28 cellular contexts compared by ENCODE assay signal in the genomic region with DNA sequence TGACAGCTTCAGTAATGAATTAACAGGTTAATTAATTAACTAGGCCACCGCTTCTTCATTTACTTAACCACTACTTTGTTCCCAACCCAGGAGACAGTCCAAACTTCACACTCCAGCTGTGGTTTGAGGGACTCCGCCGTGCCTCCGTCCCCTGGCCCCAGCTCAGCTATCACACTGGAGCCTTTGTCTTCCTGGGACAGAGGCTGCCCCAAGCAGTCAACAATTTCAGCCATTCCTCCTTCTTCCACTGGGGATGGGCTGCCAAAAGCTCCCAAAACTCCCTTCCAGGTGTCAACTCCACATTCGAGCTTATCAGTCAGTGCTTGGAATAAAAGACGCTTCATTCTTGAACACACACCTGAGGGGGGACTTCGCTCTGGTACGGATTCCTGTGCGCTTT.
DNase-seq lines count a peak whose midpoint lies in the region; ATAC-seq, FAIRE-seq and TF ChIP-seq lines count a peak whose summit lies in the region.
"Had no signal": no experiment of that assay in that cellular context is flagged by ENCODE, and none has a peak within 500 bp of the region (broad histone marks: within the 10 kb centered on the region; RNA-seq: fewer than 3 reads in every experiment).

No MANE protein-coding gene starts in this region.

- intact Hi-C loops in breast epithelium (cut with DNase I; ENCODE audit: low total_unique reads) (no loop called here), MCF 10A (cut with micrococcal nuclease) (no loop called here), pancreas (cut with DNase I) (no loop called here)

- TF ChIP-seq CTCF in breast epithelium (IDR thresholded peaks at IDR 0.05) (no peak), MCF 10A (IDR thresholded peaks at IDR 0.05; ENCODE audit: unreplicated experiment) (no peak), foreskin keratinocyte (conservative IDR thresholded peaks at IDR 0.05) (no peak), pancreas (IDR thresholded peaks at IDR 0.05) (no peak), type B pancreatic cell (conservative IDR thresholded peaks at IDR 0.05) (peak; percentile 47)

- H3K27me3 ChIP-seq in breast epithelium (no peaks in the 10 kb centered on the region), foreskin keratinocyte (no peaks in the 10 kb centered on the region), pancreas (no peaks in the 10 kb centered on the region)
- H3K27me3 ChIP-seq: neutrophil, vagina had no signal

- no peak for TF ChIP-seq POLR2A in breast epithelium (IDR thresholded peaks at IDR 0.05)

- no peaks in the 10 kb centered on the region for H3K36me3 Mint-ChIP-seq in MCF 10A (ENCODE audit: insufficient read depth, unreplicated experiment)
- peaks cover 53% of the 10 kb centered on the region for H3K36me3 Mint-ChIP-seq in type B pancreatic cell
- H3K36me3 Mint-ChIP-seq: CD4-positive, CD25-positive, alpha-beta regulatory T cell had no signal

- H3K4me3 ChIP-seq in breast epithelium = peak overlapping the region in 1 of 3 donors; percentile 35
- H3K4me3 ChIP-seq in pancreas = no peak overlapping the region
- H3K4me3 ChIP-seq: left ventricle myocardium inferior, vagina had no signal

- CTCF ChIA-PET in MCF 10A (lab: Yijun Ruan, JAX) = interaction anchor here (1.3 kb wide), 1 partner anchor 507 kb away, joined by 3 read pairs; no protein-coding TSS in a partner anchor

- BruUV-seq in MCF 10A (replicated peaks; lab: Mats Ljungman, UMichigan) = no TSS peak

- H3K36me3 ChIP-seq in breast epithelium (no peaks in the 10 kb centered on the region), pancreas (no peaks in the 10 kb centered on the region)
- H3K36me3 ChIP-seq: left ventricle myocardium inferior, neutrophil, vagina had no signal

- no peaks in the 10 kb centered on the region for H3K9me3 Mint-ChIP-seq in MCF 10A (ENCODE audit: unreplicated experiment)
- H3K9me3 Mint-ChIP-seq in type B pancreatic cell = no peaks in the 10 kb centered on the region
- H3K9me3 Mint-ChIP-seq: brain; CD4-positive, CD25-positive, alpha-beta regulatory T cell; T-helper 2 cell treated with Interferon-gamma antibody and Interleukin-4, amounts not matched to agents 5 μg/mL and 100 μg/mL, for 36 hours had no signal

- no peak for FAIRE-seq in pancreas (lab: Jason Lieb, UNC)
- FAIRE-seq: D721Med had no signal

- ATAC-seq in foreskin keratinocyte = peak; percentile 16
- peak in 1 of 4 donors; percentile 31 for ATAC-seq in pancreas
- ATAC-seq in GM21367 (IDR thresholded peaks at IDR 0.05; ENCODE audit: unreplicated experiment) = no peak
- ATAC-seq in GM18873 (IDR thresholded peaks at IDR 0.05; ENCODE audit: low FRiP score, unreplicated experiment) = no peak

- peaks cover 6% of the 10 kb centered on the region for H3K4me1 Mint-ChIP-seq in MCF 10A (ENCODE audit: insufficient read depth, unreplicated experiment)
- peaks cover 56% of the 10 kb centered on the region for H3K4me1 Mint-ChIP-seq in type B pancreatic cell (ENCODE audit: unreplicated experiment)
- H3K4me1 Mint-ChIP-seq: CD4-positive, CD25-positive, alpha-beta regulatory T cell had no signal

- 65% methylated on average over 9 of the region's 9 CpGs for WGBS in pancreas, 2 donors

- peak overlapping the region; percentile 72 to 82 for H3K27ac ChIP-seq in breast epithelium
- no peak overlapping the region for H3K27ac ChIP-seq in foreskin keratinocyte
- peak overlapping the region in 3 of 4 donors; percentile 10 to 59 (median 30) for H3K27ac ChIP-seq in pancreas
- H3K27ac ChIP-seq: 22Rv1, left ventricle myocardium inferior, neutrophil, VCaP had no signal

- H3K4me1 ChIP-seq in breast epithelium (no peaks in the 10 kb centered on the region), foreskin keratinocyte (peaks cover 7% of the 10 kb centered on the region), pancreas (peaks cover 0 to 10% (median 0%) of the 10 kb centered on the region in 3 donors)
- H3K4me1 ChIP-seq: left ventricle myocardium inferior had no signal

- H3K9me3 ChIP-seq in breast epithelium (no peaks in the 10 kb centered on the region), pancreas (no peaks in the 10 kb centered on the region)
- H3K9me3 ChIP-seq: left ventricle myocardium inferior, neutrophil, vagina had no signal

- POLR2A ChIA-PET in MCF 10A (lab: Yijun Ruan, JAX) = no interaction called here

- H3K4me3 Mint-ChIP-seq in MCF 10A (ENCODE audit: unreplicated experiment) (no peak overlapping the region), type B pancreatic cell (no peak overlapping the region)
- H3K4me3 Mint-ChIP-seq: brain; CD4-positive, CD25-positive, alpha-beta regulatory T cell; T-helper 2 cell treated with Interferon-gamma antibody and Interleukin-4, amounts not matched to agents 5 μg/mL and 100 μg/mL, for 36 hours had no signal

- H3K27me3 Mint-ChIP-seq in MCF 10A (ENCODE audit: insufficient read depth, unreplicated experiment) (no peaks in the 10 kb centered on the region), type B pancreatic cell (no peaks in the 10 kb centered on the region)

- DNase-seq in breast epithelium (ENCODE audit: low spot score in 2 of 2) (peak in 1 of 2 donors; percentile 68), MCF 10A (ENCODE audit: unreplicated experiment) (no peak), foreskin keratinocyte (peak in 1 of 2 donors; percentile 45), pancreas (no peak), type B pancreatic cell (ENCODE audit: extremely low spot score, unreplicated experiment) (no peak), GOT3 (lab: John Stamatoyannopoulos, UW) (no peak)
- DNase-seq: activated CD4-positive, alpha-beta T cell treated with anti-CD3 and anti-CD28 coated beads for 48 hours; activated CD8-positive, alpha-beta memory T cell treated with anti-CD3 and anti-CD28 coated beads for 24 hours; activated effector memory CD4-positive, alpha-beta T cell treated with anti-CD3 and anti-CD28 coated beads, Interleukin-2, amount 50 U/mL, for 16 hours; CD4-positive, CD25-positive, alpha-beta regulatory T cell; effector memory CD4-positive, alpha-beta T cell; IMR-90; left ventricle myocardium inferior; NCI-H1048; NCI-H187; NCI-H2171; NCI-H524; Right ventricle myocardium superior; stimulated activated CD4-positive, alpha-beta T cell treated with anti-CD3 and anti-CD28 coated beads, Interleukin-4, amount 100 ng/mL, for 1 hour had no signal

- H3K27ac Mint-ChIP-seq in MCF 10A (ENCODE audit: low read depth, unreplicated experiment) = no peak overlapping the region
- no peak overlapping the region for H3K27ac Mint-ChIP-seq in type B pancreatic cell
- H3K27ac Mint-ChIP-seq: CD4-positive, CD25-positive, alpha-beta regulatory T cell; T-helper 2 cell treated with Interferon-gamma antibody and Interleukin-4, amounts not matched to agents 5 μg/mL and 100 μg/mL, for 36 hours had no signal
